Comparison of ENCODE assay signal across 24 cellular contexts in the genomic region with DNA sequence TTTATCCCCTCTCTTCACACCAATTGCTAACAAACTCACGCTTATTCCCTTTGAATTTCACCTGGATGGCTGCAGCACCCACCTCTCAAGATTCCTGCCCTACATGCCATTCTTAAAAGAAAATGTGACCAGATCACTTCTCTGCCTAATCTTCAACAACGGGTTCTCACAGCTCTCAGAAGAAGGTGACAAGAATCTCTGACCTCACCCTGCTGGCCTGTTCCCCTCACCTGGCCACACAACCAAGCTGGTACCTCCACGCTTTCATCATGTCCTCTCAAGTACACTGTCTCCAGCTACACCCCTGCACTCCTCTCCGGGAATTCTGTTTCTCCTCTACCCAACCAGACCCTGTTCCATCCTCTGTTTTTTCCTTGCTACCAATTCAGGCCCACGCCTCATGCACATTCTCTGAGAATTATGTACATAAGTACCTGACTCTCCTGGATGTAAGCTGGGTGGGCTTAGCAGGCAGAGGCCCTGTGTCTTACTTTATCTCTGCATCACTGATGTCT. TPM values are rescaled to one million over a fixed set of nuclear protein-coding genes. Genes with fewer than 3 reads are reported as not detected.
DNase-seq lines count a peak whose midpoint lies in the region; ATAC-seq and TF ChIP-seq lines count a peak whose summit lies in the region.
"Had no signal": no experiment of that assay in that cellular context is flagged by ENCODE, and none has a peak within 500 bp of the region (broad histone marks: within the 10 kb centered on the region; RNA-seq: fewer than 3 reads in every experiment).

No MANE protein-coding gene starts in this region.

- peaks cover 36% of the 10 kb centered on the region for H3K4me1 Mint-ChIP-seq in activated CD8-positive, alpha-beta memory T cell treated with anti-CD3 and anti-CD28 coated beads, Interleukin-2, amount 10 ng/mL, durations not matched to agents 7 days and 5 days
- peaks cover 27% of the 10 kb centered on the region for H3K4me1 Mint-ChIP-seq in T-helper 17 cell
- peaks cover 21% of the 10 kb centered on the region for H3K4me1 Mint-ChIP-seq in brain
- H3K4me1 Mint-ChIP-seq in neural crest cell, result peaks cover 9% of the 10 kb centered on the region

- H3K4me3 Mint-ChIP-seq in activated CD8-positive, alpha-beta memory T cell treated with anti-CD3 and anti-CD28 coated beads, Interleukin-2, amount 10 ng/mL, durations not matched to agents 7 days and 5 days, result no peak overlapping the region
- no peak overlapping the region for H3K4me3 Mint-ChIP-seq in T-helper 17 cell
- H3K4me3 Mint-ChIP-seq in brain, result no peak overlapping the region
- H3K4me3 Mint-ChIP-seq in neural crest cell, result peak overlapping the region; percentile 15
- H3K4me3 Mint-ChIP-seq: activated CD4-positive, alpha-beta T cell treated with anti-CD3 and anti-CD28 coated beads, Interleukin-2, amount 10 ng/mL, durations not matched to agents 7 days and 5 days; T-cell had no signal

- H3K27ac Mint-ChIP-seq in activated CD8-positive, alpha-beta memory T cell treated with anti-CD3 and anti-CD28 coated beads, Interleukin-2, amount 10 ng/mL, durations not matched to agents 7 days and 5 days, result peak overlapping the region; percentile 5
- peak overlapping the region; percentile 78 for H3K27ac Mint-ChIP-seq in T-helper 17 cell
- H3K27ac Mint-ChIP-seq in brain, result peak overlapping the region in 3 of 5 experiments; percentile 2 to 58 (median 28)
- H3K27ac Mint-ChIP-seq in neural crest cell (ENCODE audit: unreplicated experiment), result peak overlapping the region; percentile 37
- H3K27ac Mint-ChIP-seq: activated CD4-positive, alpha-beta T cell treated with anti-CD3 and anti-CD28 coated beads, Interleukin-2, amount 10 ng/mL, durations not matched to agents 7 days and 5 days had no signal

- peak; percentile 18 for DNase-seq in activated CD8-positive, alpha-beta memory T cell treated with anti-CD3 and anti-CD28 coated beads, Interleukin-2, amount 10 ng/mL, durations not matched to agents 7 days and 5 days
- DNase-seq in activated CD8-positive, alpha-beta memory T cell treated with anti-CD3 and anti-CD28 coated beads, Interleukin-2, amount 50 U/mL, for 48 hours, result no peak
- DNase-seq in T-helper 17 cell (no peak), neural crest cell (ENCODE audit: low read depth, low spot score) (no peak), inferior parietal cortex (ENCODE audit: extremely low spot score) (no peak), SHP77 treated with DMSO at 0.1 percent for 48 hours (lab: John Stamatoyannopoulos, UW) (no peak)
- DNase-seq: activated CD4-positive, alpha-beta T cell treated with anti-CD3 and anti-CD28 coated beads, Interleukin-2, amount 10 ng/mL, durations not matched to agents 7 days and 5 days; activated naive CD4-positive, alpha-beta T cell treated with Interleukin-2 at 50 U/mL for 16 hours; AML-193; dermis blood vessel endothelial cell; DMS53; GM23248; Karpas-422; kidney; lower lobe of right lung; NCI-H1694 treated with DMSO at 0.1 percent for 48 hours; NCI-H524 treated with DMSO at 0.1 percent for 48 hours; nucleus accumbens; Peyer's patch; SJCRH30; stimulated activated CD8-positive, alpha-beta memory T cell treated with anti-CD3 and anti-CD28 coated beads, Interleukin-4, amount 100 ng/mL, for 48 hours; T-cell had no signal

- no peaks in the 10 kb centered on the region for H3K9me3 Mint-ChIP-seq in activated CD8-positive, alpha-beta memory T cell treated with anti-CD3 and anti-CD28 coated beads, Interleukin-2, amount 10 ng/mL, durations not matched to agents 7 days and 5 days (ENCODE audit: low read depth)
- peaks cover 0 to 34% (median 11%) of the 10 kb centered on the region in 5 experiments for H3K9me3 Mint-ChIP-seq in brain
- peaks cover 22% of the 10 kb centered on the region for H3K9me3 Mint-ChIP-seq in neural crest cell
- H3K9me3 Mint-ChIP-seq: activated CD4-positive, alpha-beta T cell treated with anti-CD3 and anti-CD28 coated beads, Interleukin-2, amount 10 ng/mL, durations not matched to agents 7 days and 5 days; T-cell had no signal

- ATAC-seq in activated CD8-positive, alpha-beta memory T cell treated with anti-CD3 and anti-CD28 coated beads, Interleukin-2, amount 10 ng/mL, durations not matched to agents 7 days and 5 days, result no peak
- ATAC-seq in T-helper 17 cell, result no peak
- ATAC-seq in activated CD4-positive, CD25-positive, alpha-beta regulatory T cell treated with anti-CD3 and anti-CD28 coated beads, Interleukin-2, amount 50 U/mL, for 24 hours, result no peak
- ATAC-seq: lower lobe of right lung, T-cell had no signal

- no peaks in the 10 kb centered on the region for H3K9me3 ChIP-seq in T-helper 17 cell (ENCODE audit: control insufficient read depth, low read length, poor library complexity, severe bottlenecking)
- H3K9me3 ChIP-seq: lower lobe of right lung, Peyer's patch, SJCRH30 had no signal

- no peaks in the 10 kb centered on the region for H3K27me3 Mint-ChIP-seq in activated CD8-positive, alpha-beta memory T cell treated with anti-CD3 and anti-CD28 coated beads, Interleukin-2, amount 10 ng/mL, durations not matched to agents 7 days and 5 days
- no peaks in the 10 kb centered on the region for H3K27me3 Mint-ChIP-seq in T-helper 17 cell
- H3K27me3 Mint-ChIP-seq in brain, result peaks cover 4% of the 10 kb centered on the region
- H3K27me3 Mint-ChIP-seq in neural crest cell (ENCODE audit: low read depth), result peaks cover 2% of the 10 kb centered on the region
- H3K27me3 Mint-ChIP-seq: activated CD4-positive, alpha-beta T cell treated with anti-CD3 and anti-CD28 coated beads, Interleukin-2, amount 10 ng/mL, durations not matched to agents 7 days and 5 days; T-cell had no signal

- CTCF ChIA-PET in activated CD8-positive, alpha-beta memory T cell treated with anti-CD3 and anti-CD28 coated beads, Interleukin-2, amount 10 ng/mL, durations not matched to agents 7 days and 5 days (lab: Charles Lee), result interaction anchor here (0.7 kb wide), 2 partner anchors 11 to 261 kb away, joined by 3 read pairs; no protein-coding TSS in a partner anchor

- no peak for TF ChIP-seq CTCF in brain (conservative IDR thresholded peaks at IDR 0.05)
- no peak for TF ChIP-seq CTCF in neural crest cell (conservative IDR thresholded peaks at IDR 0.05)

- H3K36me3 Mint-ChIP-seq in activated CD8-positive, alpha-beta memory T cell treated with anti-CD3 and anti-CD28 coated beads, Interleukin-2, amount 10 ng/mL, durations not matched to agents 7 days and 5 days, result peaks cover 53% of the 10 kb centered on the region
- H3K36me3 Mint-ChIP-seq in T-helper 17 cell (ENCODE audit: low read depth) (peaks cover 19% of the 10 kb centered on the region), brain (peaks cover 89% of the 10 kb centered on the region), neural crest cell (ENCODE audit: low read depth) (peaks cover 76% of the 10 kb centered on the region)

RNA-seq across cellular contexts. Expression of gene LSS, which starts 5.9 kb away (rescaled TPM):
- total RNA-seq in activated CD8-positive, alpha-beta memory T cell treated with anti-CD3 and anti-CD28 coated beads, Interleukin-2, amount 10 ng/mL, durations not matched to agents 7 days and 5 days, result 10 to 100 TPM; 44.9 to 49.5 TPM
- total RNA-seq in T-helper 17 cell (10 to 100 TPM; 31.1 to 36.8 TPM), neural crest cell (218 and 225 TPM in 2 replicates)
- 47.6 TPM for polyA plus RNA-seq in brain (ENCODE audit: insufficient read depth, low read depth, low replicate concordance)

RNA-seq across cellular contexts. Expression of gene SPATC1L, which starts 50.2 kb away (rescaled TPM):
- 1 to 10 TPM; 4.2 to 4.8 TPM for total RNA-seq in activated CD8-positive, alpha-beta memory T cell treated with anti-CD3 and anti-CD28 coated beads, Interleukin-2, amount 10 ng/mL, durations not matched to agents 7 days and 5 days
- total RNA-seq in T-helper 17 cell (1 to 10 TPM; 2.6 to 3.1 TPM), neural crest cell (27.5 and 28.1 TPM in 2 replicates)
- polyA plus RNA-seq in brain (ENCODE audit: insufficient read depth, low read depth, low replicate concordance), result 44.7 TPM

RNA-seq across cellular contexts. Expression of gene MCM3AP, which starts 50.9 kb away (rescaled TPM):
- total RNA-seq in activated CD8-positive, alpha-beta memory T cell treated with anti-CD3 and anti-CD28 coated beads, Interleukin-2, amount 10 ng/mL, durations not matched to agents 7 days and 5 days, result 100 to 1,000 TPM; 134 to 139 TPM
- total RNA-seq in T-helper 17 cell (100 to 1,000 TPM; 114 to 120 TPM), neural crest cell (142 and 153 TPM in 2 replicates)
- 48.0 TPM for polyA plus RNA-seq in brain (ENCODE audit: insufficient read depth, low read depth, low replicate concordance)

RNA-seq across cellular contexts. Expression of gene YBEY, which starts 51.6 kb away (rescaled TPM):
- total RNA-seq in activated CD8-positive, alpha-beta memory T cell treated with anti-CD3 and anti-CD28 coated beads, Interleukin-2, amount 10 ng/mL, durations not matched to agents 7 days and 5 days, result 1 to 10 TPM; 6.9 to 9.1 TPM
- 10 to 100 TPM in 1 of 2 donors, 1 to 10 TPM in 1; 5.2 to 11.2 TPM for total RNA-seq in T-helper 17 cell
- polyA plus RNA-seq in brain (ENCODE audit: insufficient read depth, low read depth, low replicate concordance), result 29.1 TPM
- total RNA-seq in neural crest cell, result 23.0 and 23.1 TPM in 2 replicates

Comparison
In these comparisons a context has a peak if more than half of its experiments do, and no peak if none do; other contexts are left out.
1. H3K27ac Mint-ChIP-seq: peak in every context shown above with its lines; median percentile 78 in T-helper 17 cell; 37 in neural crest cell; 28 in brain; 5 in activated CD8-positive, alpha-beta memory T cell treated with anti-CD3 and anti-CD28 coated beads, Interleukin-2, amount 10 ng/mL, durations not matched to agents 7 days and 5 days.